ENCODE assay signal across 8 cellular contexts in genomic region chrX:133776072-133776471, GRCh38.
A peak's percentile ranks its signal among the peaks of the same experiment; 100 is the strongest.
DNase-seq lines count a peak whose midpoint lies in the region; ATAC-seq, FAIRE-seq and TF ChIP-seq lines count a peak whose summit lies in the region.

No MANE protein-coding gene starts in this region.

- H3K9me3 ChIP-seq in Karpas-422 (ENCODE audit: low read length) (no peaks in the 10 kb centered on the region), left lung (no peaks in the 10 kb centered on the region), suprapubic skin (no peaks in the 10 kb centered on the region)

- no peaks in the 10 kb centered on the region for H3K9me2 ChIP-seq in Karpas-422 (replicated peaks; ENCODE audit: insufficient read depth, low read length)

- H3K27ac ChIP-seq in Karpas-422 (ENCODE audit: low read length) (no peak overlapping the region), left lung (no peak overlapping the region), suprapubic skin (no peak overlapping the region)

- H3K79me2 ChIP-seq in Karpas-422 (ENCODE audit: low read length): no peaks in the 10 kb centered on the region

- no peaks in the 10 kb centered on the region for H3K36me3 Mint-ChIP-seq in activated T-cell treated with anti-CD3 and anti-CD28 coated beads, Interleukin-2, amount 50 U/mL, for 72 hours (ENCODE audit: insufficient read depth in 2 of 2)

- DNase-seq in D341Med (ENCODE audit: low spot score): peak; percentile 49
- DNase-seq in Karpas-422: peak; percentile 70
- DNase-seq in activated T-cell treated with anti-CD3 and anti-CD28 coated beads, Interleukin-2, amount 50 U/mL, for 72 hours: peak; percentile 36 to 42
- DNase-seq in left lung: no peak
- no peak for DNase-seq in GM12892 (ENCODE audit: insufficient read length)
- no peak for DNase-seq in NCI-H2029 treated with DMSO at 0.1 percent for 48 hours (lab: John Stamatoyannopoulos, UW)
- DNase-seq in RPMI8226: no peak
- no peak for DNase-seq in suprapubic skin (ENCODE audit: low spot score in 2 of 2)

- H3K4me3 ChIP-seq in Karpas-422 (ENCODE audit: low read length): no peak overlapping the region
- no peak overlapping the region for H3K4me3 ChIP-seq in left lung
- no peak overlapping the region for H3K4me3 ChIP-seq in suprapubic skin

- H3K4me3 Mint-ChIP-seq in activated T-cell treated with anti-CD3 and anti-CD28 coated beads, Interleukin-2, amount 50 U/mL, for 72 hours: no peak overlapping the region

- no peaks in the 10 kb centered on the region for H3K4me1 ChIP-seq in Karpas-422 (ENCODE audit: low read length)
- H3K4me1 ChIP-seq in left lung: no peaks in the 10 kb centered on the region
- H3K4me1 ChIP-seq in suprapubic skin: no peaks in the 10 kb centered on the region

- no peak for ATAC-seq in activated T-cell treated with anti-CD3 and anti-CD28 coated beads, Interleukin-2, amount 50 U/mL, for 72 hours (replicated peaks in 1 of 2)
- ATAC-seq in left lung: peak; percentile 32

- TF ChIP-seq CTCF in left lung (IDR thresholded peaks at IDR 0.05): peak in 1 of 2 donors; percentile 19
- TF ChIP-seq CTCF in suprapubic skin (IDR thresholded peaks at IDR 0.05): no peak

- peaks cover 14% of the 10 kb centered on the region for H3K27me3 Mint-ChIP-seq in activated T-cell treated with anti-CD3 and anti-CD28 coated beads, Interleukin-2, amount 50 U/mL, for 72 hours (ENCODE audit: low read depth)

- H3K27ac Mint-ChIP-seq in activated T-cell treated with anti-CD3 and anti-CD28 coated beads, Interleukin-2, amount 50 U/mL, for 72 hours: no peak overlapping the region

- no peaks in the 10 kb centered on the region for H3K9me3 Mint-ChIP-seq in activated T-cell treated with anti-CD3 and anti-CD28 coated beads, Interleukin-2, amount 50 U/mL, for 72 hours

- 58% methylated on average over 7 of the region's 7 CpGs for WGBS in suprapubic skin

- no peaks in the 10 kb centered on the region for H4K20me1 ChIP-seq in Karpas-422 (ENCODE audit: insufficient read depth, low read depth, low read length)

- TF ChIP-seq POLR2A in GM12892 (IDR thresholded peaks at IDR 0.05; ENCODE audit: low read depth, low read length) (no peak), suprapubic skin (IDR thresholded peaks at IDR 0.05) (no peak)

- H3K27me3 ChIP-seq in Karpas-422 (ENCODE audit: low read length) (no peaks in the 10 kb centered on the region), left lung (no peaks in the 10 kb centered on the region), suprapubic skin (no peaks in the 10 kb centered on the region)

- no peak for FAIRE-seq in GM12892 (lab: Jason Lieb, UNC)

- H3K4me1 Mint-ChIP-seq in activated T-cell treated with anti-CD3 and anti-CD28 coated beads, Interleukin-2, amount 50 U/mL, for 72 hours (ENCODE audit: low read depth): no peaks in the 10 kb centered on the region

- H3K4me2 ChIP-seq in Karpas-422 (ENCODE audit: low read depth, low read length, poor library complexity, severe bottlenecking): no peak overlapping the region

- H2AFZ ChIP-seq in Karpas-422 (ENCODE audit: low read length): no peak overlapping the region

- no peaks in the 10 kb centered on the region for H3K36me3 ChIP-seq in Karpas-422 (ENCODE audit: insufficient read depth, low read length)
- H3K36me3 ChIP-seq in left lung: no peaks in the 10 kb centered on the region
- no peaks in the 10 kb centered on the region for H3K36me3 ChIP-seq in suprapubic skin

- TF ChIP-seq EP300 in suprapubic skin (IDR thresholded peaks at IDR 0.05): no peak

- no peak overlapping the region for H3K9ac ChIP-seq in Karpas-422 (ENCODE audit: low read length)

- intact Hi-C loops in left lung (cut with DNase I): no loop called here

Comparison
In these comparisons a context has a peak if more than half of its experiments do, and no peak if none do; other contexts are left out.
1. DNase-seq: peak in D341Med (single experiment), Karpas-422 (single experiment) and activated T-cell treated with anti-CD3 and anti-CD28 coated beads, Interleukin-2, amount 50 U/mL, for 72 hours (2 of 2); none in left lung (0 of 2), GM12892 (single experiment), NCI-H2029 treated with DMSO at 0.1 percent for 48 hours (single experiment), RPMI8226 (single experiment) and suprapubic skin (0 of 2).